Comparison of ENCODE assay signal across 9 cellular contexts in genomic region chr3:115099115-115099884, GRCh38. TPM values are rescaled to one million over a fixed set of nuclear protein-coding genes. Genes with fewer than 3 reads are reported as not detected.
DNase-seq lines count a peak whose midpoint lies in the region; ATAC-seq and TF ChIP-seq lines count a peak whose summit lies in the region.
"Had no signal": no experiment of that assay in that cellular context is flagged by ENCODE, and none has a peak within 500 bp of the region (broad histone marks: within the 10 kb centered on the region; RNA-seq: fewer than 3 reads in every experiment).

No MANE protein-coding gene starts in this region.

- H3K4me2 ChIP-seq in IMR-90 (ENCODE audit: low read depth, low read length) = peak overlapping the region; percentile 99

- no peak overlapping the region for H2BK120ac ChIP-seq in IMR-90 (ENCODE audit: low read depth, low read length)

- peak; percentile 66 for ATAC-seq in IMR-90 (ENCODE audit: low read depth)
- ATAC-seq in GM19351 (IDR thresholded peaks at IDR 0.05; ENCODE audit: unreplicated experiment) = no peak
- ATAC-seq in HG03025 (IDR thresholded peaks at IDR 0.05; ENCODE audit: low FRiP score, unreplicated experiment) = no peak

- H3K9ac ChIP-seq in IMR-90 (ENCODE audit: low read depth, low read length) (no peak overlapping the region; the same call in 1 of the 2 replicates), colonic mucosa (ENCODE audit: low read depth in 2 of 2, low read length in 2 of 2) (peak overlapping the region in 1 of 2 donors; percentile 66)

- TF ChIP-seq CTCF in A673 (conservative IDR thresholded peaks at IDR 0.05; ENCODE audit: low read depth, low read length) (no peak), IMR-90 (conservative IDR thresholded peaks at IDR 0.05; ENCODE audit: low read depth, low read length) (no peak), colonic mucosa (IDR thresholded peaks at IDR 0.05) (no peak), nephron (IDR thresholded peaks at IDR 0.05; ENCODE audit: unreplicated experiment in 3 of 3) (no peak)

- intact Hi-C loops in A673 (cut with micrococcal nuclease; ENCODE audit: unreplicated experiment) (no loop called here), IMR-90 (cut with micrococcal nuclease) (loop anchor here (10.0 kb wide), 1 partner anchor 596 kb away; no protein-coding TSS in a partner anchor), colonic mucosa (cut with DNase I) (no loop called here)

- dilution Hi-C loops in IMR-90 (cut with HindIII; ENCODE audit: low sequenced_read_pairs, unreplicated experiment) = no loop called here

- H2AK5ac ChIP-seq in IMR-90 (ENCODE audit: low read depth, low read length) = no peak overlapping the region

- H3K27me3 ChIP-seq in A673 (replicated peaks; ENCODE audit: insufficient read depth, low read depth, low read length, poor library complexity) (no peaks in the 10 kb centered on the region), IMR-90 (ENCODE audit: control insufficient read depth, insufficient read depth, low read length) (no peaks in the 10 kb centered on the region), colonic mucosa (no peaks in the 10 kb centered on the region)

- no peak overlapping the region for H2AK9ac ChIP-seq in IMR-90 (replicated peaks; ENCODE audit: low read depth, low read length, poor library complexity)

- TF ChIP-seq RAD21 in IMR-90 (IDR thresholded peaks at IDR 0.05; ENCODE audit: low read length) = no peak

- BruUV-seq in A673 (replicated peaks; lab: Mats Ljungman, UMichigan) = no TSS peak
- no TSS peak for BruUV-seq in IMR-90 (replicated peaks; lab: Mats Ljungman, UMichigan)

- H3K27ac ChIP-seq in A673 (ENCODE audit: low read depth, low read length, poor library complexity, severe bottlenecking) (peak overlapping the region; percentile 75), IMR-90 (ENCODE audit: insufficient read depth, low read length) (peak overlapping the region; percentile 22; the same call in 1 of the 2 replicates), colonic mucosa (peak overlapping the region; percentile 30)

- peaks cover 14% of the 10 kb centered on the region for H3K36me3 Mint-ChIP-seq in nephron (ENCODE audit: low read depth)

- no peaks in the 10 kb centered on the region for H4K20me1 ChIP-seq in IMR-90 (ENCODE audit: insufficient read depth, low read length)

- no peak overlapping the region for H4K91ac ChIP-seq in IMR-90 (ENCODE audit: insufficient read depth, low read depth, low read length)

- no peaks in the 10 kb centered on the region for H3K9me1 ChIP-seq in IMR-90 (ENCODE audit: insufficient read depth, low read length)

- peaks cover 5% of the 10 kb centered on the region for H3K9me3 Mint-ChIP-seq in nephron

- DNase-seq in A673 (ENCODE audit: low spot score) = no peak
- peak; percentile 17 for DNase-seq in IMR-90
- no peak for DNase-seq in colonic mucosa
- no peak for DNase-seq in NCI-H226
- DNase-seq in islet precursor cell = no peak

- H3K4me1 Mint-ChIP-seq in nephron = peaks cover 33% of the 10 kb centered on the region

- no peak overlapping the region; the same call in 1 of the 2 replicates for H4K5ac ChIP-seq in IMR-90 (ENCODE audit: low read depth, low read length)

- H3K4me1 ChIP-seq in A673 (ENCODE audit: insufficient read depth, low read length, poor library complexity, severe bottlenecking) (peaks cover 16% of the 10 kb centered on the region), IMR-90 (ENCODE audit: control insufficient read depth, insufficient read depth, low read length) (no peaks in the 10 kb centered on the region; the same call in 1 of the 2 replicates), colonic mucosa (no peaks in the 10 kb centered on the region)

- H2BK5ac ChIP-seq in IMR-90 (ENCODE audit: low read depth, low read length, poor library complexity, severe bottlenecking) = peak overlapping the region; percentile 51

- H2AFZ ChIP-seq in IMR-90 (replicated peaks; ENCODE audit: low read length, poor library complexity) = no peak overlapping the region

- H3K79me1 ChIP-seq in IMR-90 (ENCODE audit: low read depth in 1 of 2, low read length in 2 of 2) = no peaks in the 10 kb centered on the region; a peak in 1 of 4 replicates

- CTCF ChIA-PET in A673 (lab: Charles Lee) = no interaction called here
- CTCF ChIA-PET in IMR-90 (lab: Yijun Ruan, JAX) = no interaction called here

- H2BK15ac ChIP-seq in IMR-90 (ENCODE audit: low read depth, low read length) = no peak overlapping the region

- H3K4ac ChIP-seq in IMR-90 (ENCODE audit: low read depth, low read length) = 0 out of 2 replicates have a peak overlapping the region, but pooled peaks have one; percentile 19

- in situ Hi-C loops in IMR-90 (cut with MboI; ENCODE audit: low sequenced_read_pairs) = loop anchor here (10.0 kb wide), 1 partner anchor 264 kb away; no protein-coding TSS in a partner anchor

- H3K4me3 Mint-ChIP-seq in nephron = peak overlapping the region; percentile 75 to 82 (median 82)

- peak overlapping the region; percentile 44 for H3K4me3 ChIP-seq in A673 (ENCODE audit: low read depth, low read length, poor library complexity, severe bottlenecking)
- H3K4me3 ChIP-seq in IMR-90 (ENCODE audit: insufficient read depth, low read depth, low read length) = peak overlapping the region; percentile 5; the same call in 1 of the 2 replicates
- peak overlapping the region; percentile 14 for H3K4me3 ChIP-seq in colonic mucosa
- H3K4me3 ChIP-seq: lung had no signal

- H3K23ac ChIP-seq in IMR-90 (ENCODE audit: low read depth, low read length) = no peak overlapping the region

- H4K8ac ChIP-seq in IMR-90 (ENCODE audit: low read depth in 2 of 2, low read length in 2 of 2) = peak overlapping the region in 1 of 2 experiments; percentile 25; a peak in 1 of 4 replicates

- POLR2A ChIA-PET in A673 (lab: Charles Lee; ENCODE audit: low non-redundant PET) (no interaction called here), IMR-90 (lab: Charles Lee; ENCODE audit: unreplicated experiment) (no interaction called here)

- WGBS in IMR-90 (ENCODE audit: extremely low coverage in 2 of 2, insufficient read length in 1 of 2), 2 experiments = no CpG with 5 or more reads among the region's 3 CpGs

- H3K27ac Mint-ChIP-seq in nephron = peak overlapping the region; percentile 92 to 95 (median 93)

- H3K27me3 Mint-ChIP-seq in nephron (ENCODE audit: low read depth) = no peaks in the 10 kb centered on the region

- no peak for TF ChIP-seq POLR2A in IMR-90 (IDR thresholded peaks at IDR 0.05; ENCODE audit: low read depth, low read length)

- H3K14ac ChIP-seq in IMR-90 (replicated peaks; ENCODE audit: low read depth, low read length) = no peak overlapping the region

- H3K9me3 ChIP-seq in A673 (ENCODE audit: low read depth, low read length, poor library complexity, severe bottlenecking) = no peaks in the 10 kb centered on the region
- no peaks in the 10 kb centered on the region for H3K9me3 ChIP-seq in IMR-90 (ENCODE audit: control insufficient read depth, insufficient read depth, low read length)
- H3K9me3 ChIP-seq in colonic mucosa = no peaks in the 10 kb centered on the region

- no peak overlapping the region for H2BK20ac ChIP-seq in IMR-90 (ENCODE audit: low read depth, low read length)

- no peak overlapping the region; the same call in 1 of the 2 replicates for H3K18ac ChIP-seq in IMR-90 (ENCODE audit: low read depth, low read length)

- H3K56ac ChIP-seq in IMR-90 (ENCODE audit: extremely low read depth, insufficient read depth, low read length) = no peak overlapping the region

- H3K36me3 ChIP-seq in A673 (ENCODE audit: insufficient read depth, low read length, poor library complexity, severe bottlenecking) (no peaks in the 10 kb centered on the region), IMR-90 (ENCODE audit: control insufficient read depth, insufficient read depth, low read length) (no peaks in the 10 kb centered on the region), colonic mucosa (no peaks in the 10 kb centered on the region)

TF ChIP-seq in IMR-90, 13 proteins besides CTCF, POLR2A, EP300 and RAD21:
- TF ChIP-seq CEBPB (IDR thresholded peaks at IDR 0.05; ENCODE audit: low read depth, low read length) = peak; percentile 43; the same call in 1 of the 2 replicates
- TF ChIP-seq, protein P1, sequence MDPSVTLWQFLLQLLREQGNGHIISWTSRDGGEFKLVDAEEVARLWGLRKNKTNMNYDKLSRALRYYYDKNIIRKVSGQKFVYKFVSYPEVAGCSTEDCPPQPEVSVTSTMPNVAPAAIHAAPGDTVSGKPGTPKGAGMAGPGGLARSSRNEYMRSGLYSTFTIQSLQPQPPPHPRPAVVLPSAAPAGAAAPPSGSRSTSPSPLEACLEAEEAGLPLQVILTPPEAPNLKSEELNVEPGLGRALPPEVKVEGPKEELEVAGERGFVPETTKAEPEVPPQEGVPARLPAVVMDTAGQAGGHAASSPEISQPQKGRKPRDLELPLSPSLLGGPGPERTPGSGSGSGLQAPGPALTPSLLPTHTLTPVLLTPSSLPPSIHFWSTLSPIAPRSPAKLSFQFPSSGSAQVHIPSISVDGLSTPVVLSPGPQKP (IDR thresholded peaks at IDR 0.05; ENCODE audit: borderline replicate concordance, low read depth, low read length) = no peak

RNA-seq across cellular contexts. Expression of gene ZBTB20, which starts 47.8 kb away (rescaled TPM):
- total RNA-seq in A673 (2021) = 13.5 and 14.9 TPM in 2 replicates
- total RNA-seq in IMR-90 (2012; rRNA removed) = 13.3 and 14.7 TPM in 2 replicates
- polyA plus RNA-seq in IMR-90 (2012; rRNA removed) = 0.75 and 0.87 TPM in 2 replicates
- 0.25 and 0.55 TPM in 2 replicates for polyA plus RNA-seq in IMR-90 (2012; cell fraction: cytosol; rRNA removed)
- 2.3 and 2.6 TPM in 2 replicates for polyA plus RNA-seq in IMR-90 (2012; cell fraction: nucleus; rRNA removed; ENCODE audit: low replicate concordance)
- total RNA-seq in colonic mucosa = 10 to 100 TPM; 12.7 to 21.2 TPM

Comparison
In these comparisons a context has a peak if more than half of its experiments do, and no peak if none do; other contexts are left out.
1. H3K27ac ChIP-seq: peak in every context shown above with its lines; median percentile 75 in A673; 30 in colonic mucosa; 22 in IMR-90.